ENCODE assay signal across 16 cellular contexts in the genomic region with DNA sequence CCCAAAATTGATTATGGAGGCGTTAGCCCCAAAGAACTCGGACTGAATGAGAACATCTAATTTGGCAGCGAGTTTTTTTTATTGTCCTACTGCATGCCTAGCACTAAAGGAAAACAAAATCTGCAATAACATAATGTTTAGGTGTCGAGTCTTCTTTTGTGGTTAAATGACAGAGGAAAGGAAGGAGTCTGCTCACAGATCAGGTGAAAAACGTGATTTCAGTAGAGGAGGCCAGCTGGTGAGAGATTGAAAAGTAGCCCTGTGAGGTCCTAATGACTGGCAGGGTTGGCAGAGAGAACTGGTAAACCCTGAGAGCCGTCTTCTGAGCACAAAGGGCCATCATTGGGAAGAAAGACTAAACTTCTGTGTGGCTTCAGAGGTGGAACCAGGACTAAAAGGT. TPM values are rescaled to one million over a fixed set of nuclear protein-coding genes. Genes with fewer than 3 reads are reported as not detected.
DNase-seq lines count a peak whose midpoint lies in the region; ATAC-seq, FAIRE-seq and TF ChIP-seq lines count a peak whose summit lies in the region.
"Had no signal": no experiment of that assay in that cellular context is flagged by ENCODE, and none has a peak within 500 bp of the region (broad histone marks: within the 10 kb centered on the region; RNA-seq: fewer than 3 reads in every experiment).

No MANE protein-coding gene starts in this region.

- peak overlapping the region; percentile 43 for H3K27ac Mint-ChIP-seq in activated naive CD8-positive, alpha-beta T cell
- H3K27ac Mint-ChIP-seq in activated naive CD8-positive, alpha-beta T cell treated with anti-CD3 and anti-CD28 coated beads, Interleukin-2, amount 50 U/mL, for 24 hours, result no peak overlapping the region
- no peak overlapping the region for H3K27ac Mint-ChIP-seq in activated naive CD4-positive, alpha-beta T cell treated with anti-CD3 and anti-CD28 coated beads, Interleukin-2, amount 50 U/mL, for 72 hours
- peak overlapping the region; percentile 56 to 97 (median 86) for H3K27ac Mint-ChIP-seq in naive thymus-derived CD8-positive, alpha-beta T cell

- no peaks in the 10 kb centered on the region for H3K27me3 Mint-ChIP-seq in activated naive CD8-positive, alpha-beta T cell
- H3K27me3 Mint-ChIP-seq in activated naive CD8-positive, alpha-beta T cell treated with anti-CD3 and anti-CD28 coated beads, Interleukin-2, amount 50 U/mL, for 24 hours, result no peaks in the 10 kb centered on the region
- no peaks in the 10 kb centered on the region for H3K27me3 Mint-ChIP-seq in naive thymus-derived CD8-positive, alpha-beta T cell

- POLR2A ChIA-PET in naive thymus-derived CD8-positive, alpha-beta T cell (lab: Charles Lee), result interaction anchor here (0.6 to 1.3 kb wide), 5 partner anchors 22 to 262 kb away, joined by 3 to 6 read pairs (median 3); partner anchors contain the start of gene WDTC1

- ATAC-seq in activated naive CD8-positive, alpha-beta T cell treated with anti-CD3 and anti-CD28 coated beads, Interleukin-2, amount 50 U/mL, for 24 hours, result no peak
- peak; percentile 31 to 50 for ATAC-seq in activated naive CD4-positive, alpha-beta T cell treated with anti-CD3 and anti-CD28 coated beads, Interleukin-2, amount 50 U/mL, for 72 hours
- ATAC-seq in naive thymus-derived CD8-positive, alpha-beta T cell, result peak; percentile 86 to 88
- ATAC-seq in Right ventricle myocardium inferior (no peak), esophagus mucosa (no peak)
- ATAC-seq: HCT116 had no signal

- intact Hi-C loops in Right ventricle myocardium inferior (cut with DNase I), result no loop called here

- H3K9me3 Mint-ChIP-seq in activated naive CD8-positive, alpha-beta T cell (ENCODE audit: low read depth), result no peaks in the 10 kb centered on the region
- no peaks in the 10 kb centered on the region for H3K9me3 Mint-ChIP-seq in activated naive CD8-positive, alpha-beta T cell treated with anti-CD3 and anti-CD28 coated beads, Interleukin-2, amount 50 U/mL, for 24 hours
- peaks cover 0 to 6% of the 10 kb centered on the region in 2 donors for H3K9me3 Mint-ChIP-seq in activated naive CD4-positive, alpha-beta T cell treated with anti-CD3 and anti-CD28 coated beads, Interleukin-2, amount 50 U/mL, for 72 hours
- no peaks in the 10 kb centered on the region for H3K9me3 Mint-ChIP-seq in naive thymus-derived CD8-positive, alpha-beta T cell

- FAIRE-seq in GM12892 (lab: Jason Lieb, UNC), result peak; percentile 27
- FAIRE-seq: RCC 7860 had no signal

- DNase-seq in activated naive CD8-positive, alpha-beta T cell treated with anti-CD3 and anti-CD28 coated beads, Interleukin-2, amount 50 U/mL, for 24 hours, result no peak
- DNase-seq in GM12892 (ENCODE audit: insufficient read length), result no peak
- DNase-seq in activated naive CD4-positive, alpha-beta T cell treated with anti-CD3 and anti-CD28 coated beads, Interleukin-2, amount 50 U/mL, for 72 hours (ENCODE audit: low spot score in 2 of 2), result peak in 1 of 2 donors; percentile 5
- DNase-seq in naive thymus-derived CD8-positive, alpha-beta T cell, result peak in 4 of 10 donors; percentile 6 to 52 (median 40)
- no peak for DNase-seq in Right ventricle myocardium inferior (ENCODE audit: missing footprints)
- DNase-seq in stimulated activated CD4-positive, alpha-beta T cell treated with anti-CD3 and anti-CD28 coated beads, Interleukin-2, amount 100 ng/mL, for 24 hours, result no peak
- DNase-seq: DMS79 treated with DMSO at 0.1 percent for 48 hours, GM23248, NCI-H1092, NCI-H226, NCI-H524 treated with DMSO at 0.1 percent for 48 hours, SHP77 treated with DMSO at 0.1 percent for 48 hours had no signal

- peak overlapping the region; percentile 55 for H3K4me3 Mint-ChIP-seq in activated naive CD8-positive, alpha-beta T cell
- H3K4me3 Mint-ChIP-seq in activated naive CD8-positive, alpha-beta T cell treated with anti-CD3 and anti-CD28 coated beads, Interleukin-2, amount 50 U/mL, for 24 hours, result no peak overlapping the region
- peak overlapping the region; percentile 16 to 80 (median 58) for H3K4me3 Mint-ChIP-seq in naive thymus-derived CD8-positive, alpha-beta T cell

- peaks cover 20% of the 10 kb centered on the region for H3K36me3 Mint-ChIP-seq in activated naive CD8-positive, alpha-beta T cell
- peaks cover 2% of the 10 kb centered on the region for H3K36me3 Mint-ChIP-seq in activated naive CD8-positive, alpha-beta T cell treated with anti-CD3 and anti-CD28 coated beads, Interleukin-2, amount 50 U/mL, for 24 hours (ENCODE audit: low read depth)
- H3K36me3 Mint-ChIP-seq in activated naive CD4-positive, alpha-beta T cell treated with anti-CD3 and anti-CD28 coated beads, Interleukin-2, amount 50 U/mL, for 72 hours, result no peaks in the 10 kb centered on the region
- H3K36me3 Mint-ChIP-seq in naive thymus-derived CD8-positive, alpha-beta T cell, result peaks cover 0 to 23% (median 14%) of the 10 kb centered on the region in 3 donors

- peaks cover 40% of the 10 kb centered on the region for H3K4me1 Mint-ChIP-seq in activated naive CD8-positive, alpha-beta T cell (ENCODE audit: low read depth)
- peaks cover 35% of the 10 kb centered on the region for H3K4me1 Mint-ChIP-seq in activated naive CD8-positive, alpha-beta T cell treated with anti-CD3 and anti-CD28 coated beads, Interleukin-2, amount 50 U/mL, for 24 hours
- peaks cover 14 to 50% (median 39%) of the 10 kb centered on the region in 4 donors for H3K4me1 Mint-ChIP-seq in naive thymus-derived CD8-positive, alpha-beta T cell

- no peak for TF ChIP-seq POLR2A in GM12892 (IDR thresholded peaks at IDR 0.05; ENCODE audit: low read depth, low read length)

RNA-seq across cellular contexts. Expression of gene WDTC1, which starts 24.2 kb away (rescaled TPM):
- polyA plus RNA-seq in GM12892 (2012; ENCODE audit: missing spikeins), result 13.0 TPM
- total RNA-seq in activated naive CD4-positive, alpha-beta T cell treated with anti-CD3 and anti-CD28 coated beads, Interleukin-2, amount 50 U/mL, for 72 hours, result 10 to 100 TPM; 26.4 to 36.1 TPM
- total RNA-seq in naive thymus-derived CD8-positive, alpha-beta T cell, result 10 to 100 TPM; 57.4 to 58.2 TPM
- polyA plus RNA-seq in naive thymus-derived CD8-positive, alpha-beta T cell, result 1 to 10 TPM; 4.0 to 5.8 (median 5.6) TPM
- 64.2 TPM for total RNA-seq in Right ventricle myocardium inferior
- 16.3 TPM for total RNA-seq in esophagus mucosa

Comparison
In these comparisons a context has a peak if more than half of its experiments do, and no peak if none do; other contexts are left out.
1. H3K27ac Mint-ChIP-seq: peak in activated naive CD8-positive, alpha-beta T cell (single experiment) and naive thymus-derived CD8-positive, alpha-beta T cell (10 of 10); none in activated naive CD8-positive, alpha-beta T cell treated with anti-CD3 and anti-CD28 coated beads, Interleukin-2, amount 50 U/mL, for 24 hours (single experiment) and activated naive CD4-positive, alpha-beta T cell treated with anti-CD3 and anti-CD28 coated beads, Interleukin-2, amount 50 U/mL, for 72 hours (0 of 2).
2. ATAC-seq: peak in activated naive CD4-positive, alpha-beta T cell treated with anti-CD3 and anti-CD28 coated beads, Interleukin-2, amount 50 U/mL, for 72 hours (2 of 2) and naive thymus-derived CD8-positive, alpha-beta T cell (2 of 2); none in activated naive CD8-positive, alpha-beta T cell treated with anti-CD3 and anti-CD28 coated beads, Interleukin-2, amount 50 U/mL, for 24 hours (single experiment), Right ventricle myocardium inferior (single experiment) and esophagus mucosa (single experiment).